In genomic region chr2:55156326-55156725, GRCh38 we compare ENCODE assay signal across 13 cellular contexts.
DNase-seq lines count a peak whose midpoint lies in the region; ATAC-seq and TF ChIP-seq lines count a peak whose summit lies in the region.
"Had no signal": no experiment of that assay in that cellular context is flagged by ENCODE, and none has a peak within 500 bp of the region (broad histone marks: within the 10 kb centered on the region; RNA-seq: fewer than 3 reads in every experiment).

No MANE protein-coding gene starts in this region.

- peak overlapping the region; percentile 84 for H3K27ac ChIP-seq in temporal lobe (ENCODE audit: low read depth, low read length)
- H3K27ac ChIP-seq: epithelial cell of prostate had no signal

- peak; percentile 42 for DNase-seq in M059J (ENCODE audit: low read depth)
- DNase-seq in medulla oblongata (ENCODE audit: extremely low spot score) = peak; percentile 62
- DNase-seq in SIG-M5 (lab: John Stamatoyannopoulos, UW) = no peak
- DNase-seq in activated CD4-positive, alpha-beta memory T cell treated with anti-CD3 and anti-CD28 coated beads for 36 hours = no peak
- DNase-seq: activated CD4-positive, alpha-beta memory T cell treated with anti-CD3 and anti-CD28 coated beads, Interleukin-2, amount 10 ng/mL, durations not matched to agents 7 days and 5 days; KG1; retina had no signal

- H3K36me3 Mint-ChIP-seq in brain = no peaks in the 10 kb centered on the region
- H3K36me3 Mint-ChIP-seq in activated CD4-positive, alpha-beta memory T cell treated with anti-CD3 and anti-CD28 coated beads for 36 hours = no peaks in the 10 kb centered on the region
- H3K36me3 Mint-ChIP-seq: activated naive CD8-positive, alpha-beta T cell had no signal

- intact Hi-C loops in activated CD4-positive, alpha-beta memory T cell treated with anti-CD3 and anti-CD28 coated beads for 36 hours (cut with micrococcal nuclease) = no loop called here

- ATAC-seq in GM18517 (IDR thresholded peaks at IDR 0.05; ENCODE audit: unreplicated experiment) (no peak), HG03025 (IDR thresholded peaks at IDR 0.05; ENCODE audit: low FRiP score, unreplicated experiment) (no peak)

- TF ChIP-seq CTCF in brain (conservative IDR thresholded peaks at IDR 0.05) = no peak

- H3K4me3 Mint-ChIP-seq in brain = peak overlapping the region in 4 of 5 experiments; percentile 14 to 53 (median 43)
- no peak overlapping the region for H3K4me3 Mint-ChIP-seq in activated CD4-positive, alpha-beta memory T cell treated with anti-CD3 and anti-CD28 coated beads for 36 hours
- H3K4me3 Mint-ChIP-seq: activated CD4-positive, alpha-beta memory T cell treated with anti-CD3 and anti-CD28 coated beads, Interleukin-2, amount 10 ng/mL, durations not matched to agents 7 days and 5 days; activated naive CD8-positive, alpha-beta T cell had no signal

- peak overlapping the region; percentile 86 to 99 (median 97) for H3K27ac Mint-ChIP-seq in brain
- no peak overlapping the region for H3K27ac Mint-ChIP-seq in activated CD4-positive, alpha-beta memory T cell treated with anti-CD3 and anti-CD28 coated beads for 36 hours
- H3K27ac Mint-ChIP-seq: activated CD4-positive, alpha-beta memory T cell treated with anti-CD3 and anti-CD28 coated beads, Interleukin-2, amount 10 ng/mL, durations not matched to agents 7 days and 5 days; activated naive CD8-positive, alpha-beta T cell had no signal

- H3K27me3 Mint-ChIP-seq in brain = no peaks in the 10 kb centered on the region
- no peaks in the 10 kb centered on the region for H3K27me3 Mint-ChIP-seq in activated CD4-positive, alpha-beta memory T cell treated with anti-CD3 and anti-CD28 coated beads for 36 hours
- H3K27me3 Mint-ChIP-seq: activated CD4-positive, alpha-beta memory T cell treated with anti-CD3 and anti-CD28 coated beads, Interleukin-2, amount 10 ng/mL, durations not matched to agents 7 days and 5 days; activated naive CD8-positive, alpha-beta T cell had no signal

- no peaks in the 10 kb centered on the region for H3K9me3 Mint-ChIP-seq in brain
- H3K9me3 Mint-ChIP-seq in activated CD4-positive, alpha-beta memory T cell treated with anti-CD3 and anti-CD28 coated beads for 36 hours = no peaks in the 10 kb centered on the region
- H3K9me3 Mint-ChIP-seq: activated CD4-positive, alpha-beta memory T cell treated with anti-CD3 and anti-CD28 coated beads, Interleukin-2, amount 10 ng/mL, durations not matched to agents 7 days and 5 days had no signal

- CTCF ChIA-PET in activated CD4-positive, alpha-beta memory T cell treated with anti-CD3 and anti-CD28 coated beads for 36 hours (lab: Charles Lee) = interaction anchor here (1.1 kb wide), 1 partner anchor 106 kb away, joined by 3 read pairs; the partner anchor contains the start of gene RTN4

- peaks cover 100% of the 10 kb centered on the region for H3K4me1 Mint-ChIP-seq in brain
- peaks cover 12% of the 10 kb centered on the region for H3K4me1 Mint-ChIP-seq in activated CD4-positive, alpha-beta memory T cell treated with anti-CD3 and anti-CD28 coated beads for 36 hours (ENCODE audit: low read depth)

- POLR2A ChIA-PET in activated CD4-positive, alpha-beta memory T cell treated with anti-CD3 and anti-CD28 coated beads for 36 hours (lab: Charles Lee) = no interaction called here

Comparison
In these comparisons a context has a peak if more than half of its experiments do, and no peak if none do; other contexts are left out.
1. DNase-seq: peak in M059J (single experiment) and medulla oblongata (single experiment); none in SIG-M5 (single experiment) and activated CD4-positive, alpha-beta memory T cell treated with anti-CD3 and anti-CD28 coated beads for 36 hours (single experiment).